14 cellular contexts compared by ENCODE assay signal in the genomic region with DNA sequence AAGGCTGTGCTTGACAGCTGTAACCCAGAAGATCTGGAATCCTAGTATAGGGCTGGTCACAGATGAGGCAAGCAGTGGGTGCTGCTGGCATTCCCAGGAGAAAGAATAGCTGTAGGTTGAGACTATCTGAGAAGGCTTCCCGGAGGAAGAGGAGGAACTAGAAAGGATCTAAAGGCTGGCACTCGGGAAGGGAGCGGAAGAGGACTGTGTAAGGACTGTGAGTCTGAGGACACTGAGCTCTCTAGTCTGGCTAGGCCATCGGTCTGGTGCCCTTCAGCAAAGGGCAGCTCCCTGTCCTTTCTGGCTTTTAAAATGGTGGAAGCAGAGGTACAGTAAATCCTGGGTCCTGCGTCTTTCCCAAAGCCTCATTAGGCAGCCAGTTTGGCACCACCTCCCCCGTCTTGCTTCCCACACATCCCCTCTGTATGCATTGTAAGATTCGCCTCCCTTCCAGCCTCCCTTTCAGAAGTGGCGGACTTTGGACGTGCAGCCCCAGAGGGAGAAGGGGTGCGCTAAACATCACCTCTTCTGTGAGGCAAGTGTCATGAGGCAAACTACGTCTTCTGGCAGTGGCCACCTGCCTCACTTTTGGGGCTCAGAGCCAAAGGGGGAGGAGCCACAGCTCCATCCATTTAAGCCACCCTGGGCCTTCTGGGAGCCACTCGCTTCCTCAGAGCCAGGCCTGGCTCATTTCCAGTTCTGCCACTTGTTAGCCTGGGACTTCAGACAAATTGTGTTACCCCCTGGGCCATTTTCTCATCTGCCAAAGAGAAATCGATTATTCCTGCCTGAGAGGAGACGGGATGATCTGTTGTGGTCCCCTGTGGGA. TPM values are rescaled to one million over a fixed set of nuclear protein-coding genes. Genes with fewer than 3 reads are reported as not detected.
DNase-seq lines count a peak whose midpoint lies in the region; ATAC-seq and TF ChIP-seq lines count a peak whose summit lies in the region.
"Had no signal": no experiment of that assay in that cellular context is flagged by ENCODE, and none has a peak within 500 bp of the region (broad histone marks: within the 10 kb centered on the region; RNA-seq: fewer than 3 reads in every experiment).

No MANE protein-coding gene starts in this region.

- H3K4me3 ChIP-seq in heart left ventricle (no peak overlapping the region), GM23248 (no peak overlapping the region)
- H3K4me3 ChIP-seq: ovary, Peyer's patch had no signal

- H3K4me1 ChIP-seq in heart left ventricle (no peaks in the 10 kb centered on the region), GM23248 (ENCODE audit: insufficient read depth) (no peaks in the 10 kb centered on the region)
- H3K4me1 ChIP-seq: Peyer's patch had no signal

- no peak overlapping the region for H3K4me2 ChIP-seq in GM23248 (ENCODE audit: unreplicated experiment)

- no peak for TF ChIP-seq POLR2A in heart left ventricle (IDR thresholded peaks at IDR 0.05)

- no peak overlapping the region for H2AFZ ChIP-seq in GM23248

- peaks cover 0 to 3% (median 0%) of the 10 kb centered on the region in 9 donors for H3K36me3 ChIP-seq in heart left ventricle
- no peaks in the 10 kb centered on the region for H3K36me3 ChIP-seq in GM23248 (ENCODE audit: low read depth)
- H3K36me3 ChIP-seq: ovary, Peyer's patch had no signal

- H3F3A ChIP-seq in GM23248 (ENCODE audit: insufficient read depth): no peaks in the 10 kb centered on the region

- ATAC-seq in heart left ventricle (peak in 3 of 4 donors; percentile 32 to 35 (median 33)), Right ventricle myocardium superior (ENCODE audit: poor library complexity) (no peak), HG03460 (IDR thresholded peaks at IDR 0.05; ENCODE audit: unreplicated experiment) (no peak)
- ATAC-seq: activated naive CD4-positive, alpha-beta T cell treated with anti-CD3 and anti-CD28 coated beads, Interleukin-2, amount 50 U/mL, for 72 hours; esophagus mucosa had no signal

- no peaks in the 10 kb centered on the region for H3K9me2 ChIP-seq in GM23248 (ENCODE audit: insufficient read depth)

- 88 to 92% (median 89%) methylated on average over 14 of the region's 14 CpGs for WGBS in heart left ventricle, 4 donors
- 83% methylated on average over 14 of the region's 14 CpGs for WGBS in GM23248 (ENCODE audit: low coverage in 1 of 2, low lambda C conversion rate in 2 of 2, missing lambda C conversion rate in 2 of 2), 2 experiments

- H3K9me3 ChIP-seq in heart left ventricle (no peaks in the 10 kb centered on the region), GM23248 (ENCODE audit: low read depth) (no peaks in the 10 kb centered on the region)
- H3K9me3 ChIP-seq: ovary, Peyer's patch had no signal

- H3K27ac ChIP-seq in heart left ventricle: no peak overlapping the region
- peak overlapping the region; percentile 42 for H3K27ac ChIP-seq in caudate nucleus (ENCODE audit: low read depth, low read length)
- no peak overlapping the region for H3K27ac ChIP-seq in GM23248
- H3K27ac ChIP-seq: ovary, Peyer's patch had no signal

- TF ChIP-seq CTCF in heart left ventricle (IDR thresholded peaks at IDR 0.05): no peak

- H3K79me2 ChIP-seq in GM23248 (ENCODE audit: insufficient read depth): no peaks in the 10 kb centered on the region

- H3K27me3 ChIP-seq in heart left ventricle (no peaks in the 10 kb centered on the region), GM23248 (replicated peaks; ENCODE audit: insufficient read depth) (no peaks in the 10 kb centered on the region)
- H3K27me3 ChIP-seq: ovary, Peyer's patch had no signal

- DNase-seq in heart left ventricle: no peak
- DNase-seq in Right ventricle myocardium superior: no peak
- peak; percentile 85 for DNase-seq in NCI-H2171 treated with DMSO at 0.1 percent for 48 hours (lab: John Stamatoyannopoulos, UW)
- peak in 14 of 61 donors; percentile 16 to 70 (median 32) for DNase-seq in caudate nucleus (lab: John Stamatoyannopoulos, UW)
- no peak for DNase-seq in Kasumi-1 (lab: John Stamatoyannopoulos, UW)
- DNase-seq in NK-92 (lab: John Stamatoyannopoulos, UW; ENCODE audit: unreplicated experiment): no peak
- no peak for DNase-seq in GM23248
- DNase-seq: mammary epithelial cell, ovary, Peyer's patch had no signal

- intact Hi-C loops in heart left ventricle (cut with DNase I): no loop called here
- intact Hi-C loops in Right ventricle myocardium superior (cut with DNase I): no loop called here

- in situ Hi-C loops in GM23248 (cut with MboI): no loop called here

- no peak overlapping the region for H3K9ac ChIP-seq in GM23248

- H4K20me1 ChIP-seq in GM23248 (ENCODE audit: insufficient read depth): no peaks in the 10 kb centered on the region

RNA-seq across cellular contexts. Expression of gene SNPH, which starts 8.6 kb away (rescaled TPM):
- total RNA-seq in heart left ventricle: 10 to 100 TPM in 7 of 9 donors, 1 to 10 TPM in 2; 6.5 to 17.4 (median 11.7) TPM
- polyA plus RNA-seq in heart left ventricle: 1 to 10 TPM; 4.3 to 5.8 TPM
- total RNA-seq in Right ventricle myocardium superior: 8.9 TPM
- total RNA-seq in GM23248 (2014; rRNA removed; shearing (Covaris generic)): 11.2 and 12.9 TPM in 2 replicates
- 5.7 and 5.9 TPM in 2 replicates for polyA plus RNA-seq in GM23248 (2016; fragmentation: Nextera tagmentation; extraction: Ambion mirVana)

RNA-seq across cellular contexts. Expression of gene RAD21L1, which starts 48.9 kb away (rescaled TPM):
- total RNA-seq in heart left ventricle (not detected), Right ventricle myocardium superior (not detected)
- polyA plus RNA-seq in heart left ventricle (not detected), GM23248 (2016; fragmentation: Nextera tagmentation; extraction: Ambion mirVana) (0.16 TPM in 2 replicates)
- not detected in 2 replicates for total RNA-seq in GM23248 (2014; rRNA removed; shearing (Covaris generic))
- total RNA-seq: activated CD8-positive, alpha-beta memory T cell treated with anti-CD3 and anti-CD28 coated beads for 36 hours; esophagus mucosa; mammary epithelial cell; ovary; Peyer's patch had no signal
- polyA plus RNA-seq: mammary epithelial cell, ovary had no signal

RNA-seq across cellular contexts. Expression of gene SDCBP2, which starts 54.2 kb away (rescaled TPM):
- 1 to 10 TPM in 8 of 9 donors, under 1 TPM in 1; 0.65 to 4.2 (median 2.1) TPM for total RNA-seq in heart left ventricle
- 1 to 10 TPM; 1.8 to 3.6 TPM for polyA plus RNA-seq in heart left ventricle
- total RNA-seq in Right ventricle myocardium superior: 2.5 TPM
- 4.9 and 5.5 TPM in 2 replicates for total RNA-seq in GM23248 (2014; rRNA removed; shearing (Covaris generic))
- 4.1 and 4.2 TPM in 2 replicates for polyA plus RNA-seq in GM23248 (2016; fragmentation: Nextera tagmentation; extraction: Ambion mirVana)

Comparison
In these comparisons a context has a peak if more than half of its experiments do, and no peak if none do; other contexts are left out.
1. ATAC-seq: peak in heart left ventricle (3 of 4); none in Right ventricle myocardium superior (single experiment) and HG03460 (single experiment).